Comparison of ENCODE assay signal across 8 cellular contexts in genomic region chr5:77893225-77893860, GRCh38.
DNase-seq lines count a peak whose midpoint lies in the region; ATAC-seq, FAIRE-seq and TF ChIP-seq lines count a peak whose summit lies in the region.

No MANE protein-coding gene starts in this region.

- no peaks in the 10 kb centered on the region for H3K36me3 ChIP-seq in HepG2 (replicated peaks in 1 of 2; ENCODE audit: control insufficient read depth in 1 of 2, insufficient read depth in 2 of 2, low read length in 2 of 2)

- no peaks in the 10 kb centered on the region for H3K4me1 ChIP-seq in HepG2 (ENCODE audit: insufficient read depth, low read length)

- BruUV-seq in HepG2 (replicated peaks; lab: Mats Ljungman, UMichigan) = no TSS peak

- WGBS in HepG2 (ENCODE audit: low lambda C conversion rate) = 0% methylated on average over 3 of the region's 3 CpGs

- in situ Hi-C loops in HepG2 (cut with HindIII; ENCODE audit: extremely low pct_ligation_motif_present, low pct_unique_long_range_greater_than_20kb) = no loop called here

- no peaks in the 10 kb centered on the region for H3K79me2 ChIP-seq in HepG2 (ENCODE audit: insufficient read depth, low read length)

- peak; percentile 28; the same call in 2 of the 3 replicates for ATAC-seq in HepG2
- no peak for ATAC-seq in GM21717 (IDR thresholded peaks at IDR 0.05; ENCODE audit: unreplicated experiment)

- intact Hi-C loops in HepG2 (cut with micrococcal nuclease; ENCODE audit: unreplicated experiment) = no loop called here

- TF ChIP-seq EP300 in HepG2 (IDR thresholded peaks at IDR 0.05; ENCODE audit: low read depth in 2 of 2, low read length in 2 of 2) (no peak), HepG2 (CRISPR knock-in tag; IDR thresholded peaks at IDR 0.05; ENCODE audit: borderline replicate concordance) (no peak)

- H3K9me3 ChIP-seq in HepG2 (ENCODE audit: low read length) = no peaks in the 10 kb centered on the region

- H3K27me3 ChIP-seq in HepG2 (ENCODE audit: control insufficient read depth in 1 of 2, insufficient read depth in 2 of 2, low read length in 2 of 2) = no peaks in the 10 kb centered on the region

- FAIRE-seq in HTR-8/SVneo (lab: Jason Lieb, UNC) = peak; percentile 62
- FAIRE-seq in HepG2 (lab: Jason Lieb, UNC) = no peak

- TF ChIP-seq CTCF in HepG2 (CRISPR knock-in tag; IDR thresholded peaks at IDR 0.05) = no peak

- CTCF ChIA-PET in HepG2 (lab: Yijun Ruan, JAX; ENCODE audit: low intra/inter-chr PET ratio, low total read pairs) = no interaction called here

- TF ChIP-seq RAD21 in HepG2 (CRISPR knock-in tag; IDR thresholded peaks at IDR 0.05) = no peak

- DNase-seq in AG08395 (ENCODE audit: low spot score) (peak; percentile 96), HTR-8/SVneo (ENCODE audit: insufficient read length, low spot score) (peak; percentile 84), astrocyte of the hippocampus (ENCODE audit: low read depth, low spot score) (peak; percentile 96), HepG2 (ENCODE audit: low spot score) (peak; percentile 27), ecto neural progenitor cell (ENCODE audit: low spot score) (no peak), NCI-H2107 (lab: John Stamatoyannopoulos, UW) (no peak), NCI-H2171 treated with DMSO at 0.1 percent for 48 hours (lab: John Stamatoyannopoulos, UW) (no peak)

- H4K20me1 ChIP-seq in HepG2 (ENCODE audit: insufficient read depth, low read length) = no peaks in the 10 kb centered on the region

- no peak overlapping the region for H3K4me3 ChIP-seq in HepG2 (replicated peaks in 1 of 3; ENCODE audit: insufficient read depth in 1 of 3, low read depth in 2 of 3, low read length in 3 of 3)

- no peak for TF ChIP-seq POLR2A in HepG2 (IDR thresholded peaks at IDR 0.05; ENCODE audit: insufficient read depth in 1 of 2, low read depth in 2 of 2, low read length in 2 of 2)

- POLR2A ChIA-PET in HepG2 (lab: Yijun Ruan, JAX) = no interaction called here

- no peak overlapping the region for H3K4me2 ChIP-seq in HepG2 (ENCODE audit: low read depth, low read length)

- H3K9ac ChIP-seq in HepG2 (ENCODE audit: insufficient read depth, low read depth, low read length) = no peak overlapping the region

- H2AFZ ChIP-seq in HepG2 (ENCODE audit: low read length) = no peak overlapping the region

- no peak overlapping the region for H3K27ac ChIP-seq in HepG2 (ENCODE audit: extremely low read length, insufficient read depth, low read length)

TF ChIP-seq in HepG2, 621 proteins besides CTCF, POLR2A, EP300 and RAD21:
- TF ChIP-seq ZNF441 (CRISPR knock-in tag; IDR thresholded peaks at IDR 0.05; ENCODE audit: borderline replicate concordance) (no peak), MAFF (IDR thresholded peaks at IDR 0.05; ENCODE audit: low read depth, low read length) (peak; percentile 23; the same call in 1 of the 2 replicates), MAFG (CRISPR knock-in tag; IDR thresholded peaks at IDR 0.05) (peak; percentile 73; the same call in 1 of the 2 replicates), MTF1 (CRISPR knock-in tag; IDR thresholded peaks at IDR 0.05) (no peak), FOSL2 (CRISPR knock-in tag; IDR thresholded peaks at IDR 0.05) (peak; percentile 63), MAFK (conservative IDR thresholded peaks at IDR 0.05 in 1 of 2, IDR thresholded peaks at IDR 0.05 in 1 of 2; ENCODE audit: low read length in 2 of 2) (peak in 1 of 2 experiments; percentile 57; a peak in 2 of 4 replicates), ZBTB37 (CRISPR knock-in tag; IDR thresholded peaks at IDR 0.05) (no peak), NFE2 (CRISPR knock-in tag; IDR thresholded peaks at IDR 0.05) (0 out of 2 replicates have a peak, but pooled peaks have one; percentile 15)

Comparison
In these comparisons a context has a peak if more than half of its experiments do, and no peak if none do; other contexts are left out.
1. DNase-seq: peak in AG08395 (single experiment), HTR-8/SVneo (single experiment), astrocyte of the hippocampus (single experiment) and HepG2 (single experiment); none in ecto neural progenitor cell (single experiment), NCI-H2107 (single experiment) and NCI-H2171 treated with DMSO at 0.1 percent for 48 hours (single experiment).